In the genomic region with DNA sequence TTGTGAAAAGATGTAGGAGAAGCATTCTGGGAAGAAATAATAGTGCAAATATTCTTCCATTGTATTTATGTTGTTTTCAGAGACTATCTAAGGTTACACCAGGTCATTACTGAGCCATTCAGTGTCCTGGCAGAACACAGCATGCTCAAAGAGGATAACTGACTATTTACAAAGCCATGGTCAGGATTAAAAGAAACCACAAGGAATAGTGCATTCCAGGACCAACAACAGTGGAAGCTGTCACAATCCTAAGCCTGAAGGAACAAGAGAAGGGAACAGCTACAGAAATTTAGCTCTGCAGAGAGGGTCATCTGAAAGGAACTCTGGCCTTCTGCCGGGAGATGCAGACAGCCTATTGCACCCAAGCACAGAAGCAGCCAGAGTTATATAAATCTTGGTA, we compare ENCODE assay signal across 18 cellular contexts.
A peak's percentile ranks its signal among the peaks of the same experiment; 100 is the strongest.
DNase-seq lines count a peak whose midpoint lies in the region; ATAC-seq, FAIRE-seq and TF ChIP-seq lines count a peak whose summit lies in the region.
"Had no signal": no experiment of that assay in that cellular context is flagged by ENCODE, and none has a peak within 500 bp of the region (broad histone marks: within the 10 kb centered on the region; RNA-seq: fewer than 3 reads in every experiment).

No MANE protein-coding gene starts in this region.

- H3K27ac ChIP-seq in BLaER1 treated with 17β-estradiol and CSF1 and Interleukin-3, amounts not matched to agents 10 nM and 100 nM, result peak overlapping the region in 3 of 11 experiments; percentile 9 to 73 (median 67); a peak in 4 of 22 replicates
- H3K27ac ChIP-seq in SJCRH30 (no peak overlapping the region), H1 (ENCODE audit: low read depth, low read length) (no peak overlapping the region)

- no peaks in the 10 kb centered on the region for H3K27me3 ChIP-seq in BLaER1 treated with 17β-estradiol and CSF1 and Interleukin-3, amounts not matched to agents 10 nM and 100 nM
- H3K27me3 ChIP-seq in SJCRH30 (no peaks in the 10 kb centered on the region), H1 (replicated peaks in 1 of 4; ENCODE audit: control insufficient read depth in 3 of 4, extremely low read depth in 1 of 4, insufficient read depth in 3 of 4, low read length in 3 of 4) (no peaks in the 10 kb centered on the region)

- no peak for TF ChIP-seq POLR2A in H1 (IDR thresholded peaks at IDR 0.05; ENCODE audit: control extremely low read depth in 1 of 2, low read depth in 2 of 2, low read length in 2 of 2)

- H3K79me2 ChIP-seq in H1 (ENCODE audit: control insufficient read depth in 1 of 2, insufficient read depth in 2 of 2, low read length in 2 of 2), result no peaks in the 10 kb centered on the region

- H3K4me2 ChIP-seq in BLaER1 treated with 17β-estradiol and CSF1 and Interleukin-3, amounts not matched to agents 10 nM and 100 nM, result peak overlapping the region in 7 of 11 experiments; percentile 60 to 81 (median 74); a peak in 13 of 22 replicates
- no peak overlapping the region for H3K4me2 ChIP-seq in H1 (ENCODE audit: insufficient read depth in 1 of 2, low read depth in 2 of 2, low read length in 2 of 2)

- ATAC-seq in GM21360 (IDR thresholded peaks at IDR 0.05; ENCODE audit: unreplicated experiment), result no peak

- H3K23me2 ChIP-seq in H1 (ENCODE audit: low read depth, low read length), result no peaks in the 10 kb centered on the region; the same call in 1 of the 2 replicates

- no peak overlapping the region for H2BK20ac ChIP-seq in H1 (ENCODE audit: low read length)

- intact Hi-C loops in head of caudate nucleus (cut with DNase I), result no loop called here

- H3K18ac ChIP-seq in H1 (ENCODE audit: extremely low read depth, low read length), result no peak overlapping the region

- no peak overlapping the region for H4K91ac ChIP-seq in H1 (replicated peaks; ENCODE audit: insufficient read length, low read length)

- no peak for TF ChIP-seq RAD21 in H1 (IDR thresholded peaks at IDR 0.05 in 1 of 2, conservative IDR thresholded peaks at IDR 0.05 in 1 of 2; ENCODE audit: low read depth in 2 of 2, low read length in 2 of 2)

- DNase-seq in SJCRH30 (peak; percentile 1 to 5), H1 (ENCODE audit: low read depth in 1 of 2, low spot score in 2 of 2) (no peak), myocyte (ENCODE audit: low read depth) (peak; percentile 6), iPS-NIHi7 (ENCODE audit: extremely low spot score) (no peak), HUDEP-2 (lab: John Stamatoyannopoulos, UW; ENCODE audit: unreplicated experiment in 76 of 76) (no peak), head of caudate nucleus (no peak)
- DNase-seq: 8988T; AML-193; C1 segment of cervical spinal cord; Calu3; CD4-positive, alpha-beta T cell; DMS 273 treated with DMSO at 0.1 percent for 48 hours; GOT3; HCEC 1CT; HFFc6; IMR-90 had no signal

- peak overlapping the region; percentile 59; the same call in 1 of the 2 replicates for H2AFZ ChIP-seq in H1 (ENCODE audit: low read length)

- no peak overlapping the region for H3K9ac ChIP-seq in BLaER1 treated with 17β-estradiol and CSF1 and Interleukin-3, amounts not matched to agents 10 nM and 100 nM
- no peak overlapping the region for H3K9ac ChIP-seq in H1 (replicated peaks in 1 of 4; ENCODE audit: extremely low read depth in 1 of 4, low read depth in 3 of 4, low read length in 3 of 4)

- no peaks in the 10 kb centered on the region for H3K9me3 ChIP-seq in BLaER1 treated with 17β-estradiol and CSF1 and Interleukin-3, amounts not matched to agents 10 nM and 100 nM (replicated peaks in 1 of 11)
- no peaks in the 10 kb centered on the region for H3K9me3 ChIP-seq in SJCRH30 (replicated peaks)
- H3K9me3 ChIP-seq in H1 (ENCODE audit: insufficient read depth in 2 of 2, low read depth in 1 of 2, low read length in 1 of 2), result no peaks in the 10 kb centered on the region

- H4K20me1 ChIP-seq in BLaER1 treated with 17β-estradiol and CSF1 and Interleukin-3, amounts not matched to agents 10 nM and 100 nM, result no peaks in the 10 kb centered on the region
- no peaks in the 10 kb centered on the region for H4K20me1 ChIP-seq in H1 (replicated peaks in 1 of 2; ENCODE audit: control insufficient read depth in 1 of 2, insufficient read depth in 2 of 2, low read length in 2 of 2)

- H3K23ac ChIP-seq in H1 (ENCODE audit: insufficient read length), result no peak overlapping the region

- peaks cover 27 to 51% (median 45%) of the 10 kb centered on the region in 10 experiments for H3K4me1 ChIP-seq in BLaER1 treated with 17β-estradiol and CSF1 and Interleukin-3, amounts not matched to agents 10 nM and 100 nM
- H3K4me1 ChIP-seq in SJCRH30, result no peaks in the 10 kb centered on the region
- no peaks in the 10 kb centered on the region for H3K4me1 ChIP-seq in H1 (replicated peaks in 1 of 4; ENCODE audit: control insufficient read depth in 3 of 4, insufficient read depth in 4 of 4, low read length in 3 of 4)

- H2AK5ac ChIP-seq in H1 (ENCODE audit: low read depth, low read length), result no peak overlapping the region

- no peak overlapping the region for H3K56ac ChIP-seq in H1 (replicated peaks; ENCODE audit: insufficient read length, low read depth, low read length)

- no peak overlapping the region for H3K4ac ChIP-seq in H1 (replicated peaks; ENCODE audit: insufficient read length, low read depth, low read length)

- H2BK5ac ChIP-seq in H1 (ENCODE audit: low read depth, low read length), result no peak overlapping the region

- no peaks in the 10 kb centered on the region for H3K79me1 ChIP-seq in H1 (ENCODE audit: low read depth, low read length)

- H4K5ac ChIP-seq in H1 (ENCODE audit: insufficient read length, low read depth, low read length), result no peak overlapping the region

- H2BK15ac ChIP-seq in H1 (ENCODE audit: low read length), result no peak overlapping the region

- TF ChIP-seq EP300 in H1 (IDR thresholded peaks at IDR 0.05; ENCODE audit: borderline replicate concordance in 1 of 2, low read depth in 2 of 2, low read length in 2 of 2), result no peak

- H3K36me3 ChIP-seq in BLaER1 treated with 17β-estradiol and CSF1 and Interleukin-3, amounts not matched to agents 10 nM and 100 nM, result no peaks in the 10 kb centered on the region
- H3K36me3 ChIP-seq in SJCRH30, result no peaks in the 10 kb centered on the region
- no peaks in the 10 kb centered on the region for H3K36me3 ChIP-seq in H1 (ENCODE audit: control insufficient read depth in 2 of 4, insufficient read depth in 4 of 4, low read length in 3 of 4)

- no peak for TF ChIP-seq CTCF in H1 (IDR thresholded peaks at IDR 0.05; ENCODE audit: control extremely low read depth in 1 of 3, insufficient read depth in 1 of 3, low read depth in 1 of 3, low read length in 3 of 3)

- no peak overlapping the region for H2BK120ac ChIP-seq in H1 (replicated peaks; ENCODE audit: low read depth, low read length)

- H4K8ac ChIP-seq in H1 (ENCODE audit: extremely low read depth, insufficient read depth, low read length), result no peak overlapping the region

- no peak overlapping the region for H3K4me3 ChIP-seq in BLaER1 treated with 17β-estradiol and CSF1 and Interleukin-3, amounts not matched to agents 10 nM and 100 nM
- no peak overlapping the region for H3K4me3 ChIP-seq in SJCRH30
- H3K4me3 ChIP-seq in H1 (ENCODE audit: extremely low read depth in 1 of 4, insufficient read depth in 2 of 4, low read depth in 3 of 4, low read length in 4 of 4), result no peak overlapping the region

- CTCF ChIA-PET in H1 (lab: Charles Lee; ENCODE audit: partially characterized antibody), result interaction anchor here (1.5 kb wide), 1 partner anchor 549 kb away, joined by 5 read pairs; no protein-coding TSS in a partner anchor

- 87% methylated on average over 1 of the region's 1 CpG; no CpG with 5 or more reads in 1 of the 2 experiments for WGBS in H1 (ENCODE audit: extremely low coverage in 1 of 2, insufficient coverage in 1 of 2, insufficient read length in 1 of 2, insufficient replicate concordance in 2 of 2, low coverage in 1 of 2, low lambda C conversion rate in 2 of 2, missing lambda C conversion rate in 1 of 2), 2 experiments

- POLR2A ChIA-PET in H1 (lab: Charles Lee; ENCODE audit: partially characterized antibody), result no interaction called here

- no peak overlapping the region for H2BK12ac ChIP-seq in H1 (ENCODE audit: low read depth, low read length)

- no peak overlapping the region for H3K14ac ChIP-seq in H1 (ENCODE audit: insufficient read length)

- no peak for FAIRE-seq in H1 (lab: Jason Lieb, UNC)

Comparison
In these comparisons a context has a peak if more than half of its experiments do, and no peak if none do; other contexts are left out.
1. H3K4me2 ChIP-seq: peak in BLaER1 treated with 17β-estradiol and CSF1 and Interleukin-3, amounts not matched to agents 10 nM and 100 nM (7 of 11); none in H1 (0 of 2).
2. DNase-seq: peak in SJCRH30 (2 of 2) and myocyte (single experiment); none in H1 (0 of 2), iPS-NIHi7 (single experiment), HUDEP-2 (0 of 76) and head of caudate nucleus (0 of 42).